In genomic region chr17:72462814-72463213, GRCh38 we compare ENCODE assay signal across 17 cellular contexts.
DNase-seq lines count a peak whose midpoint lies in the region; ATAC-seq, FAIRE-seq and TF ChIP-seq lines count a peak whose summit lies in the region.
"Had no signal": no experiment of that assay in that cellular context is flagged by ENCODE, and none has a peak within 500 bp of the region (broad histone marks: within the 10 kb centered on the region; RNA-seq: fewer than 3 reads in every experiment).

No MANE protein-coding gene starts in this region.

- no peak for TF ChIP-seq CTCF in A549 (IDR thresholded peaks at IDR 0.05)
- TF ChIP-seq CTCF in bronchial epithelial cell (IDR thresholded peaks at IDR 0.05; ENCODE audit: insufficient read depth, low read length, severe bottlenecking): no peak

- H3K4me1 ChIP-seq in A549: peaks cover 97% of the 10 kb centered on the region

- CTCF ChIA-PET in A549 (lab: Yijun Ruan, JAX): interaction anchor here (0.7 to 3.2 kb wide), 10 partner anchors 36 to 344 kb away, joined by 3 to 9 read pairs (median 3); no protein-coding TSS in a partner anchor

- H3K36me3 ChIP-seq in bronchial epithelial cell (ENCODE audit: control insufficient read depth, insufficient read depth, low read length): no peaks in the 10 kb centered on the region
- H3K36me3 ChIP-seq: SJSA1 had no signal

- TF ChIP-seq EP300 in A549 (IDR thresholded peaks at IDR 0.05) (no peak), Ishikawa (IDR thresholded peaks at IDR 0.05; ENCODE audit: borderline replicate concordance) (no peak)

- no peak for TF ChIP-seq POLR2A in A549 (IDR thresholded peaks at IDR 0.05; ENCODE audit: low read length)

- ATAC-seq in A549 (no peak), HG03139 (IDR thresholded peaks at IDR 0.05; ENCODE audit: unreplicated experiment) (no peak)

- H3K9me3 ChIP-seq in A549: 0 out of 3 replicates have a peak, but pooled peaks cover 7% of the 10 kb centered on the region
- H3K9me3 ChIP-seq: SJSA1 had no signal

- no peak for FAIRE-seq in A549 (lab: Jason Lieb, UNC)
- no peak for FAIRE-seq in bronchial epithelial cell (lab: Jason Lieb, UNC)
- FAIRE-seq: H1 had no signal

- H3K4me2 ChIP-seq in A549: peak overlapping the region; percentile 35; the same call in 1 of the 3 replicates

- H3K4me3 ChIP-seq in A549 (no peak overlapping the region), bronchial epithelial cell (ENCODE audit: low read depth, low read length) (no peak overlapping the region)
- H3K4me3 ChIP-seq: SJSA1 had no signal

- H3K27ac ChIP-seq in A549: peak overlapping the region; percentile 84 to 88
- H3K27ac ChIP-seq: SJSA1 had no signal

- 73% methylated on average over 4 of the region's 4 CpGs for WGBS in A549 (ENCODE audit: missing lambda C conversion rate)

- POLR2A ChIA-PET in A549 (lab: Yijun Ruan, JAX): interaction anchor here (0.6 kb wide), 1 partner anchor 342 kb away, joined by 3 read pairs; the partner anchor contains the start of gene SOX9

- TF ChIP-seq RAD21 in A549 (conservative IDR thresholded peaks at IDR 0.05 in 1 of 2, IDR thresholded peaks at IDR 0.05 in 1 of 2) (no peak), Ishikawa (IDR thresholded peaks at IDR 0.05; ENCODE audit: low read depth) (peak; percentile 6; the same call in 1 of the 2 replicates)

- DNase-seq in A549 (ENCODE audit: low read depth in 1 of 2, low spot score in 1 of 2) (peak in 1 of 2 experiments; percentile 55), bronchial epithelial cell (ENCODE audit: low read depth) (peak; percentile 61), mesenteric fat pad (ENCODE audit: low spot score) (peak; percentile 2), SK-N-DZ (ENCODE audit: low spot score) (no peak), DMS53 treated with DMSO at 0.1 percent for 48 hours (lab: John Stamatoyannopoulos, UW; ENCODE audit: unreplicated experiment) (no peak)
- no peak for DNase-seq in activated naive CD4-positive, alpha-beta T cell treated with anti-CD3 and anti-CD28 coated beads, Interleukin-2, amount 50 U/mL, for 16 hours
- DNase-seq: DND-41, Kasumi-1, NCI-H1417 treated with DMSO at 0.1 percent for 48 hours, NCI-H2029, NCI-H510A, NCI-H82, RPMI8226 had no signal

- H3K27me3 ChIP-seq in bronchial epithelial cell (ENCODE audit: control insufficient read depth, insufficient read depth, low read length): no peaks in the 10 kb centered on the region
- H3K27me3 ChIP-seq: SJSA1 had no signal

TF ChIP-seq in A549, 52 proteins besides CTCF, POLR2A, EP300 and RAD21:
- TF ChIP-seq ZC3H11A (IDR thresholded peaks at IDR 0.05): no peak
- no peak for TF ChIP-seq JUNB (IDR thresholded peaks at IDR 0.05)
- no peak for TF ChIP-seq TFCP2L1 (CRISPR knock-in tag; IDR thresholded peaks at IDR 0.05)
- no peak for TF ChIP-seq GATA3 (IDR thresholded peaks at IDR 0.05; ENCODE audit: borderline replicate concordance)
- no peak for TF ChIP-seq PHF8 (IDR thresholded peaks at IDR 0.05; ENCODE audit: borderline replicate concordance, low read depth)
- no peak for TF ChIP-seq CHD2 (IDR thresholded peaks at IDR 0.05; ENCODE audit: low read length, partially characterized antibody)
- no peak for TF ChIP-seq MYC (IDR thresholded peaks at IDR 0.05; ENCODE audit: borderline replicate concordance, low read length)
- TF ChIP-seq E2F6 (IDR thresholded peaks at IDR 0.05; ENCODE audit: borderline replicate concordance, low read depth): no peak
- TF ChIP-seq NPAS2 (CRISPR knock-in tag; IDR thresholded peaks at IDR 0.05; ENCODE audit: borderline replicate concordance): no peak
- TF ChIP-seq, protein P1, sequence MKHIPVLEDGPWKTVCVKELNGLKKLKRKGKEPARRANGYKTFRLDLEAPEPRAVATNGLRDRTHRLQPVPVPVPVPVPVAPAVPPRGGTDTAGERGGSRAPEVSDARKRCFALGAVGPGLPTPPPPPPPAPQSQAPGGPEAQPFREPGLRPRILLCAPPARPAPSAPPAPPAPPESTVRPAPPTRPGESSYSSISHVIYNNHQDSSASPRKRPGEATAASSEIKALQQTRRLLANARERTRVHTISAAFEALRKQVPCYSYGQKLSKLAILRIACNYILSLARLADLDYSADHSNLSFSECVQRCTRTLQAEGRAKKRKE (CRISPR knock-in tag; IDR thresholded peaks at IDR 0.05; ENCODE audit: low read depth): no peak
- TF ChIP-seq, protein P2, sequence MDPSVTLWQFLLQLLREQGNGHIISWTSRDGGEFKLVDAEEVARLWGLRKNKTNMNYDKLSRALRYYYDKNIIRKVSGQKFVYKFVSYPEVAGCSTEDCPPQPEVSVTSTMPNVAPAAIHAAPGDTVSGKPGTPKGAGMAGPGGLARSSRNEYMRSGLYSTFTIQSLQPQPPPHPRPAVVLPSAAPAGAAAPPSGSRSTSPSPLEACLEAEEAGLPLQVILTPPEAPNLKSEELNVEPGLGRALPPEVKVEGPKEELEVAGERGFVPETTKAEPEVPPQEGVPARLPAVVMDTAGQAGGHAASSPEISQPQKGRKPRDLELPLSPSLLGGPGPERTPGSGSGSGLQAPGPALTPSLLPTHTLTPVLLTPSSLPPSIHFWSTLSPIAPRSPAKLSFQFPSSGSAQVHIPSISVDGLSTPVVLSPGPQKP (IDR thresholded peaks at IDR 0.05; ENCODE audit: low read depth, low read length): no peak

TF ChIP-seq in Ishikawa, 13 proteins besides CTCF, POLR2A, EP300 and RAD21:
- TF ChIP-seq, protein P3, sequence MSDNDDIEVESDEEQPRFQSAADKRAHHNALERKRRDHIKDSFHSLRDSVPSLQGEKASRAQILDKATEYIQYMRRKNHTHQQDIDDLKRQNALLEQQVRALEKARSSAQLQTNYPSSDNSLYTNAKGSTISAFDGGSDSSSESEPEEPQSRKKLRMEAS (IDR thresholded peaks at IDR 0.05): peak; percentile 55
- TF ChIP-seq, protein P4, sequence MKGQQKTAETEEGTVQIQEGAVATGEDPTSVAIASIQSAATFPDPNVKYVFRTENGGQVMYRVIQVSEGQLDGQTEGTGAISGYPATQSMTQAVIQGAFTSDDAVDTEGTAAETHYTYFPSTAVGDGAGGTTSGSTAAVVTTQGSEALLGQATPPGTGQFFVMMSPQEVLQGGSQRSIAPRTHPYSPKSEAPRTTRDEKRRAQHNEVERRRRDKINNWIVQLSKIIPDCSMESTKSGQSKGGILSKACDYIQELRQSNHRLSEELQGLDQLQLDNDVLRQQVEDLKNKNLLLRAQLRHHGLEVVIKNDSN (IDR thresholded peaks at IDR 0.05): no peak; the same call in 1 of the 2 replicates
- TF ChIP-seq FOXM1 (IDR thresholded peaks at IDR 0.05; ENCODE audit: borderline replicate concordance, low read depth) (0 out of 2 replicates have a peak, but pooled peaks have one; percentile 15), EGR1 (IDR thresholded peaks at IDR 0.05) (no peak), REST (IDR thresholded peaks at IDR 0.05; ENCODE audit: low read depth) (no peak), TEAD4 (IDR thresholded peaks at IDR 0.05) (peak; percentile 73), YY1 (IDR thresholded peaks at IDR 0.05; ENCODE audit: low read depth) (no peak), NFIC (IDR thresholded peaks at IDR 0.05) (no peak), ZBTB7A (IDR thresholded peaks at IDR 0.05; ENCODE audit: low read depth) (no peak; the same call in 1 of the 2 replicates), TCF12 (IDR thresholded peaks at IDR 0.05; ENCODE audit: low read depth) (peak; percentile 57; the same call in 1 of the 2 replicates), CEBPB (IDR thresholded peaks at IDR 0.05) (no peak), TAF1 (IDR thresholded peaks at IDR 0.05; ENCODE audit: low read depth) (no peak), CREB1 (IDR thresholded peaks at IDR 0.05; ENCODE audit: low read depth) (no peak)

Comparison
In these comparisons a context has a peak if more than half of its experiments do, and no peak if none do; other contexts are left out.
1. DNase-seq: peak in bronchial epithelial cell (single experiment) and mesenteric fat pad (single experiment); none in SK-N-DZ (single experiment), activated naive CD4-positive, alpha-beta T cell treated with anti-CD3 and anti-CD28 coated beads, Interleukin-2, amount 50 U/mL, for 16 hours (single experiment) and DMS53 treated with DMSO at 0.1 percent for 48 hours (single experiment).